Comparison of ENCODE assay signal across 8 cellular contexts in genomic region chr1:20574686-20575543, GRCh38. TPM values are rescaled to one million over a fixed set of nuclear protein-coding genes. Genes with fewer than 3 reads are reported as not detected.
DNase-seq lines count a peak whose midpoint lies in the region; ATAC-seq and TF ChIP-seq lines count a peak whose summit lies in the region.

No MANE protein-coding gene starts in this region.

- H3K9me3 ChIP-seq in naive thymus-derived CD4-positive, alpha-beta T cell (ENCODE audit: control insufficient read depth in 2 of 3, low read length in 3 of 3) = no peaks in the 10 kb centered on the region

- peaks cover 5% of the 10 kb centered on the region for H3K9me3 Mint-ChIP-seq in activated CD8-positive, alpha-beta T cell treated with anti-CD3 and anti-CD28 coated beads for 36 hours
- peaks cover 0 to 22% (median 4%) of the 10 kb centered on the region in 11 donors for H3K9me3 Mint-ChIP-seq in naive thymus-derived CD4-positive, alpha-beta T cell

- intact Hi-C loops in activated CD8-positive, alpha-beta T cell treated with anti-CD3 and anti-CD28 coated beads for 36 hours (cut with micrococcal nuclease) = no loop called here
- intact Hi-C loops in naive thymus-derived CD4-positive, alpha-beta T cell (cut with micrococcal nuclease) = loop anchor here (1.0 kb wide), 1 partner anchor 65 kb away; no protein-coding TSS in a partner anchor

- peaks cover 18% of the 10 kb centered on the region for H3K27me3 Mint-ChIP-seq in activated CD8-positive, alpha-beta T cell treated with anti-CD3 and anti-CD28 coated beads for 36 hours
- H3K27me3 Mint-ChIP-seq in naive thymus-derived CD4-positive, alpha-beta T cell = peaks cover 13 to 43% (median 30%) of the 10 kb centered on the region in 5 donors

- DNase-seq in AG08395 (ENCODE audit: low spot score) (peak; percentile 92), GM19240 (ENCODE audit: insufficient read length, low spot score) (peak; percentile 84), NCI-H748 (lab: John Stamatoyannopoulos, UW; ENCODE audit: unreplicated experiment) (peak; percentile 59), epithelial cell of proximal tubule (ENCODE audit: low read depth) (no peak), cortex of kidney (lab: John Stamatoyannopoulos, UW) (no peak)
- peak; percentile 85 for DNase-seq in activated CD8-positive, alpha-beta T cell treated with anti-CD3 and anti-CD28 coated beads for 36 hours
- DNase-seq in naive thymus-derived CD4-positive, alpha-beta T cell = peak in 8 of 9 donors; percentile 18 to 80 (median 38)
- DNase-seq in stimulated activated naive CD8-positive, alpha-beta T cell treated with anti-CD3 and anti-CD28 coated beads, Interleukin-15, Interleukin-2, amounts not matched to agents 100 U/mL and 50 U/mL, for 24 hours = peak; percentile 76

- H3K4me3 Mint-ChIP-seq in activated CD8-positive, alpha-beta T cell treated with anti-CD3 and anti-CD28 coated beads for 36 hours = no peak overlapping the region
- no peak overlapping the region for H3K4me3 Mint-ChIP-seq in naive thymus-derived CD4-positive, alpha-beta T cell

- peak; percentile 43 for TF ChIP-seq CTCF in activated CD8-positive, alpha-beta T cell treated with anti-CD3 and anti-CD28 coated beads for 36 hours (IDR thresholded peaks at IDR 0.05)
- peak; percentile 95 for TF ChIP-seq CTCF in epithelial cell of proximal tubule (conservative IDR thresholded peaks at IDR 0.05; ENCODE audit: low read depth, low read length)

- H3K36me3 Mint-ChIP-seq in activated CD8-positive, alpha-beta T cell treated with anti-CD3 and anti-CD28 coated beads for 36 hours (ENCODE audit: low read depth) = no peaks in the 10 kb centered on the region
- peaks cover 0 to 6% (median 0%) of the 10 kb centered on the region in 5 donors for H3K36me3 Mint-ChIP-seq in naive thymus-derived CD4-positive, alpha-beta T cell

- no peaks in the 10 kb centered on the region for H3K27me3 ChIP-seq in naive thymus-derived CD4-positive, alpha-beta T cell (ENCODE audit: control insufficient read depth in 2 of 2, insufficient read depth in 2 of 2, low read length in 2 of 2)

- POLR2A ChIA-PET in activated CD8-positive, alpha-beta T cell treated with anti-CD3 and anti-CD28 coated beads for 36 hours (lab: Charles Lee) = interaction anchor here (0.7 kb wide), 1 partner anchor 143 kb away, joined by 3 read pairs; the partner anchor contains the start of gene KIF17
- POLR2A ChIA-PET in naive thymus-derived CD4-positive, alpha-beta T cell (lab: Charles Lee) = interaction anchor here (1.7 kb wide), 1 partner anchor 59 kb away, joined by 4 read pairs; no protein-coding TSS in a partner anchor

- CTCF ChIA-PET in activated CD8-positive, alpha-beta T cell treated with anti-CD3 and anti-CD28 coated beads for 36 hours (lab: Charles Lee) = interaction anchor here (0.7 to 3.4 kb wide), 12 partner anchors 8 to 246 kb away, joined by 3 to 31 read pairs (median 3); partner anchors contain the start of gene PINK1
- CTCF ChIA-PET in naive thymus-derived CD4-positive, alpha-beta T cell (lab: Charles Lee) = interaction anchor here (0.8 kb wide), 1 partner anchor 67 kb away, joined by 3 read pairs; the partner anchor contains the start of gene MUL1

- H3K27ac ChIP-seq in naive thymus-derived CD4-positive, alpha-beta T cell (ENCODE audit: low read depth, low read length) = no peak overlapping the region

- no peaks in the 10 kb centered on the region for H3K4me1 ChIP-seq in naive thymus-derived CD4-positive, alpha-beta T cell (ENCODE audit: control insufficient read depth in 2 of 2, insufficient read depth in 2 of 2, low read length in 2 of 2)

- H3K4me3 ChIP-seq in epithelial cell of proximal tubule (ENCODE audit: low read depth, low read length) = no peak overlapping the region
- no peak overlapping the region for H3K4me3 ChIP-seq in naive thymus-derived CD4-positive, alpha-beta T cell (ENCODE audit: low read length)

- H3K36me3 ChIP-seq in naive thymus-derived CD4-positive, alpha-beta T cell (ENCODE audit: control insufficient read depth in 2 of 3, insufficient read depth in 3 of 3, low read length in 3 of 3) = no peaks in the 10 kb centered on the region

- ATAC-seq in activated CD8-positive, alpha-beta T cell treated with anti-CD3 and anti-CD28 coated beads for 36 hours = peak; percentile 87
- peak; percentile 80 for ATAC-seq in naive thymus-derived CD4-positive, alpha-beta T cell
- ATAC-seq in stimulated activated naive CD8-positive, alpha-beta T cell treated with anti-CD3 and anti-CD28 coated beads, Interleukin-15, Interleukin-2, amounts not matched to agents 100 U/mL and 50 U/mL, for 24 hours = peak; percentile 68

- H3K4me1 Mint-ChIP-seq in activated CD8-positive, alpha-beta T cell treated with anti-CD3 and anti-CD28 coated beads for 36 hours (ENCODE audit: low read depth) = no peaks in the 10 kb centered on the region
- peaks cover 0 to 10% (median 7%) of the 10 kb centered on the region in 7 donors for H3K4me1 Mint-ChIP-seq in naive thymus-derived CD4-positive, alpha-beta T cell

- H3K27ac Mint-ChIP-seq in activated CD8-positive, alpha-beta T cell treated with anti-CD3 and anti-CD28 coated beads for 36 hours = no peak overlapping the region
- no peak overlapping the region for H3K27ac Mint-ChIP-seq in naive thymus-derived CD4-positive, alpha-beta T cell

RNA-seq across cellular contexts. Expression of gene CDA, which starts 14.0 kb away (rescaled TPM):
- not detected for total RNA-seq in activated CD8-positive, alpha-beta T cell treated with anti-CD3 and anti-CD28 coated beads for 36 hours
- total RNA-seq in epithelial cell of proximal tubule = 6.0 and 10.1 TPM in 2 replicates
- 10 to 100 TPM in 1 of 5 experiments, 1 to 10 TPM in 1, not detected in 3; 2.4 to 13.6 TPM for total RNA-seq in naive thymus-derived CD4-positive, alpha-beta T cell
- not detected for polyA plus RNA-seq in naive thymus-derived CD4-positive, alpha-beta T cell

RNA-seq across cellular contexts. Expression of gene FAM43B, which starts 22.5 kb away (rescaled TPM):
- not detected for total RNA-seq in activated CD8-positive, alpha-beta T cell treated with anti-CD3 and anti-CD28 coated beads for 36 hours
- 0.36 and 0.81 TPM in 2 replicates for total RNA-seq in epithelial cell of proximal tubule
- total RNA-seq in naive thymus-derived CD4-positive, alpha-beta T cell = not detected
- not detected for polyA plus RNA-seq in naive thymus-derived CD4-positive, alpha-beta T cell

RNA-seq across cellular contexts. Expression of gene PINK1, which starts 58.3 kb away (rescaled TPM):
- total RNA-seq in activated CD8-positive, alpha-beta T cell treated with anti-CD3 and anti-CD28 coated beads for 36 hours = 1 to 10 TPM; 2.7 to 3.3 TPM
- 42.4 and 44.3 TPM in 2 replicates for total RNA-seq in epithelial cell of proximal tubule
- 10 to 100 TPM in 4 of 5 experiments, 1 to 10 TPM in 1; 4.3 to 19.7 (median 13.1) TPM for total RNA-seq in naive thymus-derived CD4-positive, alpha-beta T cell
- 10 to 100 TPM; 17.0 to 30.8 TPM for polyA plus RNA-seq in naive thymus-derived CD4-positive, alpha-beta T cell

Comparison
In these comparisons a context has a peak if more than half of its experiments do, and no peak if none do; other contexts are left out.
1. DNase-seq: peak in AG08395 (single experiment), GM19240 (single experiment), NCI-H748 (single experiment), activated CD8-positive, alpha-beta T cell treated with anti-CD3 and anti-CD28 coated beads for 36 hours (single experiment), naive thymus-derived CD4-positive, alpha-beta T cell (8 of 9) and stimulated activated naive CD8-positive, alpha-beta T cell treated with anti-CD3 and anti-CD28 coated beads, Interleukin-15, Interleukin-2, amounts not matched to agents 100 U/mL and 50 U/mL, for 24 hours (single experiment); none in epithelial cell of proximal tubule (single experiment) and cortex of kidney (single experiment).
2. Peak in every context shown above with its lines, with median percentiles within 50 percentile points of each other: ATAC-seq.